Comparison of ENCODE assay signal across 10 cellular contexts in the genomic region with DNA sequence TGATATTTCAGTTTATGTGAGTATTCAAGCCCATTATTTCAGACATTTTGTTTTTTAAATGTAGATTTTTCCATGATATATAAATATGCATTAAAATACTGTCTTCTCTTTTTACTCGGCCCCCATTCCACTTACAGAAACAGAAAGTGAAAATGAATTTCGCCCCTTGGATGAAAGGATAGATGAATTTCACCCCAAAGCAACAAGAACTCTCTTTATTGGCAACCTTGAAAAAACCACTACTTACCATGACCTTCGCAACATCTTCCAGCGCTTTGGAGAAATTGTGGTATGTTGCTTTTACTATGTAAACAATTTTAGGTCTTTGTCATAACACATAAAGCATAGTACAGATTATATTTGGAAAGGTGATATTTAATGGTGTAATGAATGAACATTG. TPM values are rescaled to one million over a fixed set of nuclear protein-coding genes. Genes with fewer than 3 reads are reported as not detected.
DNase-seq lines count a peak whose midpoint lies in the region; ATAC-seq and TF ChIP-seq lines count a peak whose summit lies in the region.
"Had no signal": no experiment of that assay in that cellular context is flagged by ENCODE, and none has a peak within 500 bp of the region (broad histone marks: within the 10 kb centered on the region; RNA-seq: fewer than 3 reads in every experiment).

No MANE protein-coding gene starts in this region.

- peaks cover 58% of the 10 kb centered on the region for H3K36me3 Mint-ChIP-seq in activated naive CD4-positive, alpha-beta T cell treated with anti-CD3 and anti-CD28 coated beads, Interleukin-2, amount 10 ng/mL, durations not matched to agents 7 days and 5 days
- H3K36me3 Mint-ChIP-seq in activated T-helper 1 cell treated with anti-CD3 and anti-CD28 coated beads, Interleukin-12 subunit alpha, Interleukin-12 subunit beta, Interleukin-2, Interleukin-4 antibody, amounts not matched to agents 30 ng/mL and 10 ng/mL and 1 ng/mL, durations not matched to agents 14 hours and 24 hours and 36 hours (ENCODE audit: low read depth), result peaks cover 47% of the 10 kb centered on the region
- H3K36me3 Mint-ChIP-seq in immature natural killer cell, result peaks cover 5 to 12% (median 7%) of the 10 kb centered on the region in 3 donors

- H3K56ac ChIP-seq in mesendoderm (ENCODE audit: low read length), result no peak overlapping the region

- no peaks in the 10 kb centered on the region for H3K9me3 Mint-ChIP-seq in activated naive CD4-positive, alpha-beta T cell treated with anti-CD3 and anti-CD28 coated beads, Interleukin-2, amount 10 ng/mL, durations not matched to agents 7 days and 5 days
- no peaks in the 10 kb centered on the region for H3K9me3 Mint-ChIP-seq in activated T-helper 1 cell treated with anti-CD3 and anti-CD28 coated beads, Interleukin-12 subunit alpha, Interleukin-12 subunit beta, Interleukin-2, Interleukin-4 antibody, amounts not matched to agents 30 ng/mL and 10 ng/mL and 1 ng/mL, durations not matched to agents 14 hours and 24 hours and 36 hours
- H3K9me3 Mint-ChIP-seq in immature natural killer cell, result no peaks in the 10 kb centered on the region

- TF ChIP-seq CTCF in thyroid gland (IDR thresholded peaks at IDR 0.05) (no peak), mucosa of descending colon (IDR thresholded peaks at IDR 0.05) (no peak)

- no peak overlapping the region for H2BK15ac ChIP-seq in mesendoderm (replicated peaks; ENCODE audit: low read depth)

- H3K4me2 ChIP-seq in mesendoderm (ENCODE audit: low read length), result no peak overlapping the region

- H3K27me3 Mint-ChIP-seq in activated naive CD4-positive, alpha-beta T cell treated with anti-CD3 and anti-CD28 coated beads, Interleukin-2, amount 10 ng/mL, durations not matched to agents 7 days and 5 days, result no peaks in the 10 kb centered on the region
- H3K27me3 Mint-ChIP-seq in activated T-helper 1 cell treated with anti-CD3 and anti-CD28 coated beads, Interleukin-12 subunit alpha, Interleukin-12 subunit beta, Interleukin-2, Interleukin-4 antibody, amounts not matched to agents 30 ng/mL and 10 ng/mL and 1 ng/mL, durations not matched to agents 14 hours and 24 hours and 36 hours (ENCODE audit: insufficient read depth), result no peaks in the 10 kb centered on the region
- peaks cover 0 to 2% (median 0%) of the 10 kb centered on the region in 3 donors for H3K27me3 Mint-ChIP-seq in immature natural killer cell (ENCODE audit: low read depth in 3 of 3)

- CTCF ChIA-PET in activated naive CD4-positive, alpha-beta T cell treated with anti-CD3 and anti-CD28 coated beads, Interleukin-2, amount 10 ng/mL, durations not matched to agents 7 days and 5 days (lab: Charles Lee), result no interaction called here

- H3K23ac ChIP-seq in mesendoderm (ENCODE audit: low read length), result no peak overlapping the region

- peaks cover 2% of the 10 kb centered on the region for H3K79me2 ChIP-seq in mesendoderm (ENCODE audit: control insufficient read depth, insufficient read depth, low read length)

- no peak overlapping the region for H3K4me3 ChIP-seq in thyroid gland (replicated peaks in 1 of 3)
- no peak overlapping the region for H3K4me3 ChIP-seq in mucosa of descending colon
- no peak overlapping the region for H3K4me3 ChIP-seq in mesendoderm (ENCODE audit: low read length)

- H2AK5ac ChIP-seq in mesendoderm (ENCODE audit: low read length), result no peak overlapping the region

- no peak overlapping the region for H3K4ac ChIP-seq in mesendoderm (ENCODE audit: low read depth, low read length)

- H3K27me3 ChIP-seq in thyroid gland (no peaks in the 10 kb centered on the region), mesendoderm (ENCODE audit: insufficient read depth, low read length, poor library complexity) (no peaks in the 10 kb centered on the region)

- H3K4me3 Mint-ChIP-seq in activated naive CD4-positive, alpha-beta T cell treated with anti-CD3 and anti-CD28 coated beads, Interleukin-2, amount 10 ng/mL, durations not matched to agents 7 days and 5 days, result peak overlapping the region; percentile 35
- peak overlapping the region; percentile 56 for H3K4me3 Mint-ChIP-seq in activated T-helper 1 cell treated with anti-CD3 and anti-CD28 coated beads, Interleukin-12 subunit alpha, Interleukin-12 subunit beta, Interleukin-2, Interleukin-4 antibody, amounts not matched to agents 30 ng/mL and 10 ng/mL and 1 ng/mL, durations not matched to agents 14 hours and 24 hours and 36 hours
- H3K4me3 Mint-ChIP-seq in immature natural killer cell, result peak overlapping the region; percentile 40 to 80 (median 68)

- no peak for ATAC-seq in mucosa of descending colon

- H4K8ac ChIP-seq in mesendoderm (ENCODE audit: low read depth, low read length), result no peak overlapping the region

- peak overlapping the region; percentile 35 for H3K27ac Mint-ChIP-seq in activated naive CD4-positive, alpha-beta T cell treated with anti-CD3 and anti-CD28 coated beads, Interleukin-2, amount 10 ng/mL, durations not matched to agents 7 days and 5 days
- peak overlapping the region; percentile 50 for H3K27ac Mint-ChIP-seq in activated T-helper 1 cell treated with anti-CD3 and anti-CD28 coated beads, Interleukin-12 subunit alpha, Interleukin-12 subunit beta, Interleukin-2, Interleukin-4 antibody, amounts not matched to agents 30 ng/mL and 10 ng/mL and 1 ng/mL, durations not matched to agents 14 hours and 24 hours and 36 hours
- peak overlapping the region; percentile 45 to 84 (median 75) for H3K27ac Mint-ChIP-seq in immature natural killer cell

- H3K79me1 ChIP-seq in mesendoderm (ENCODE audit: low read length), result peaks cover 2% of the 10 kb centered on the region

- no peak for TF ChIP-seq POLR2A in thyroid gland (IDR thresholded peaks at IDR 0.05)

- H4K5ac ChIP-seq in mesendoderm (ENCODE audit: low read length), result no peak overlapping the region

- H3K36me3 ChIP-seq in thyroid gland, result peaks cover 9 to 22% of the 10 kb centered on the region in 2 donors
- no peaks in the 10 kb centered on the region for H3K36me3 ChIP-seq in mucosa of descending colon (ENCODE audit: low read depth)
- H3K36me3 ChIP-seq in mesendoderm (ENCODE audit: control insufficient read depth, insufficient read depth, low read length), result peaks cover 2% of the 10 kb centered on the region

- WGBS in thyroid gland, 2 donors, result 74 to 88% methylated on average over 4 of the region's 4 CpGs
- no CpG with 5 or more reads among the region's 4 CpGs for WGBS in mesendoderm (ENCODE audit: extremely low coverage, insufficient coverage, low lambda C conversion rate)

- DNase-seq in activated naive CD4-positive, alpha-beta T cell treated with anti-CD3 and anti-CD28 coated beads, Interleukin-2, amount 10 ng/mL, durations not matched to agents 7 days and 5 days, result no peak
- no peak for DNase-seq in activated naive CD4-positive, alpha-beta T cell (lab: John Stamatoyannopoulos, UW)
- DNase-seq in activated T-helper 1 cell treated with anti-CD3 and anti-CD28 coated beads, Interleukin-12 subunit alpha, Interleukin-12 subunit beta, Interleukin-2, Interleukin-4 antibody, amounts not matched to agents 30 ng/mL and 10 ng/mL and 1 ng/mL, durations not matched to agents 14 hours and 24 hours and 36 hours (ENCODE audit: low spot score), result no peak
- DNase-seq in immature natural killer cell (peak; percentile 7 to 24 (median 13)), thyroid gland (no peak), mucosa of descending colon (no peak), mesendoderm (no peak), cerebellar cortex (ENCODE audit: low spot score) (no peak)
- DNase-seq: NCI-H187, small intestine had no signal

- intact Hi-C loops in activated T-helper 1 cell treated with anti-CD3 and anti-CD28 coated beads, Interleukin-12 subunit alpha, Interleukin-12 subunit beta, Interleukin-2, Interleukin-4 antibody, amounts not matched to agents 30 ng/mL and 10 ng/mL and 1 ng/mL, durations not matched to agents 14 hours and 24 hours and 36 hours (cut with micrococcal nuclease), result loop anchor here (5.0 kb wide), 1 partner anchor 34 kb away; no protein-coding TSS in a partner anchor
- intact Hi-C loops in thyroid gland (cut with DNase I), result no loop called here
- intact Hi-C loops in mucosa of descending colon (cut with DNase I, micrococcal nuclease), result no loop called here

- H2BK5ac ChIP-seq in mesendoderm (ENCODE audit: low read length), result no peak overlapping the region

- H2BK120ac ChIP-seq in mesendoderm (ENCODE audit: low read depth, low read length), result no peak overlapping the region

- peak overlapping the region; percentile 44 to 73 (median 56) for H3K27ac ChIP-seq in thyroid gland
- H3K27ac ChIP-seq in mesendoderm (ENCODE audit: low read depth, low read length), result no peak overlapping the region

- no peak overlapping the region for H3K18ac ChIP-seq in mesendoderm (ENCODE audit: low read length)

- H3K9me3 ChIP-seq in thyroid gland (no peaks in the 10 kb centered on the region), mucosa of descending colon (no peaks in the 10 kb centered on the region)

- no peak overlapping the region for H3K9ac ChIP-seq in mesendoderm (ENCODE audit: low read length)

- H3K4me1 Mint-ChIP-seq in activated naive CD4-positive, alpha-beta T cell treated with anti-CD3 and anti-CD28 coated beads, Interleukin-2, amount 10 ng/mL, durations not matched to agents 7 days and 5 days, result peaks cover 31% of the 10 kb centered on the region
- H3K4me1 Mint-ChIP-seq in activated T-helper 1 cell treated with anti-CD3 and anti-CD28 coated beads, Interleukin-12 subunit alpha, Interleukin-12 subunit beta, Interleukin-2, Interleukin-4 antibody, amounts not matched to agents 30 ng/mL and 10 ng/mL and 1 ng/mL, durations not matched to agents 14 hours and 24 hours and 36 hours (ENCODE audit: low read depth), result peaks cover 42% of the 10 kb centered on the region
- H3K4me1 Mint-ChIP-seq in immature natural killer cell, result peaks cover 27 to 49% of the 10 kb centered on the region in 2 donors

- H3K4me1 ChIP-seq in thyroid gland, result peaks cover 9 to 34% of the 10 kb centered on the region in 2 donors
- no peaks in the 10 kb centered on the region for H3K4me1 ChIP-seq in mucosa of descending colon (ENCODE audit: low read depth)
- no peaks in the 10 kb centered on the region for H3K4me1 ChIP-seq in mesendoderm (ENCODE audit: control insufficient read depth, low read depth, low read length)

RNA-seq across cellular contexts. Expression of gene ZBTB17, which starts 59.9 kb away (rescaled TPM):
- 62.6 and 68.8 TPM in 2 replicates for total RNA-seq in activated T-helper 1 cell treated with anti-CD3 and anti-CD28 coated beads, Interleukin-12 subunit alpha, Interleukin-12 subunit beta, Interleukin-2, Interleukin-4 antibody, amounts not matched to agents 30 ng/mL and 10 ng/mL and 1 ng/mL, durations not matched to agents 14 hours and 24 hours and 36 hours
- 10 to 100 TPM in 1 of 3 donors, 1 to 10 TPM in 2; 6.1 to 21.4 (median 7.0) TPM for polyA plus RNA-seq in immature natural killer cell
- total RNA-seq in thyroid gland, result 10 to 100 TPM; 31.4 to 52.1 (median 36.1) TPM
- 10 to 100 TPM; 29.2 to 40.8 (median 34.6) TPM for total RNA-seq in mucosa of descending colon
- polyA plus RNA-seq in mesendoderm (2013, experiment 1 of 2), result 16.0 TPM
- polyA plus RNA-seq in mesendoderm (2013, experiment 2 of 2), result 15.4 TPM

Comparison
In these comparisons a context has a peak if more than half of its experiments do, and no peak if none do; other contexts are left out.
1. DNase-seq: peak in immature natural killer cell (3 of 3); none in activated naive CD4-positive, alpha-beta T cell treated with anti-CD3 and anti-CD28 coated beads, Interleukin-2, amount 10 ng/mL, durations not matched to agents 7 days and 5 days (single experiment), activated naive CD4-positive, alpha-beta T cell (0 of 4), activated T-helper 1 cell treated with anti-CD3 and anti-CD28 coated beads, Interleukin-12 subunit alpha, Interleukin-12 subunit beta, Interleukin-2, Interleukin-4 antibody, amounts not matched to agents 30 ng/mL and 10 ng/mL and 1 ng/mL, durations not matched to agents 14 hours and 24 hours and 36 hours (single experiment), thyroid gland (0 of 2), mucosa of descending colon (0 of 3), mesendoderm (single experiment) and cerebellar cortex (single experiment).
2. Peak in every context shown above with its lines, with median percentiles within 50 percentile points of each other: H3K27ac Mint-ChIP-seq and H3K4me3 Mint-ChIP-seq.